25 cellular contexts compared by ENCODE assay signal in genomic region chr19:43518051-43518450, GRCh38. TPM values are rescaled to one million over a fixed set of nuclear protein-coding genes. Genes with fewer than 3 reads are reported as not detected.
A peak's percentile ranks its signal among the peaks of the same experiment; 100 is the strongest.
DNase-seq lines count a peak whose midpoint lies in the region; ATAC-seq and TF ChIP-seq lines count a peak whose summit lies in the region.
"Had no signal": no experiment of that assay in that cellular context is flagged by ENCODE, and none has a peak within 500 bp of the region (broad histone marks: within the 10 kb centered on the region; RNA-seq: fewer than 3 reads in every experiment).

No MANE protein-coding gene starts in this region.

- H3K9me2 ChIP-seq in DOHH2 (replicated peaks; ENCODE audit: control insufficient read depth, low read length) = no peaks in the 10 kb centered on the region

- H3K4me1 Mint-ChIP-seq in IgD-negative memory B cell (peaks cover 11 to 15% (median 13%) of the 10 kb centered on the region in 3 donors), naive B cell (peaks cover 9 to 20% (median 12%) of the 10 kb centered on the region in 3 donors)
- peaks cover 43% of the 10 kb centered on the region for H3K4me1 Mint-ChIP-seq in dendritic cell treated with granulocyte-macrophage colony-stimulating factor and Interleukin-4, amounts not matched to agents 40 ng/mL and 50 ng/mL, for 4 days (ENCODE audit: low read depth)

- peak overlapping the region; percentile 59 to 92 (median 85) for H3K27ac Mint-ChIP-seq in IgD-negative memory B cell
- H3K27ac Mint-ChIP-seq in dendritic cell treated with granulocyte-macrophage colony-stimulating factor and Interleukin-4, amounts not matched to agents 40 ng/mL and 50 ng/mL, for 4 days = peak overlapping the region; percentile 70
- H3K27ac Mint-ChIP-seq in naive B cell = peak overlapping the region; percentile 80 to 91 (median 86)
- H3K27ac Mint-ChIP-seq: activated naive CD4-positive, alpha-beta T cell treated with anti-CD3 and anti-CD28 coated beads, Interleukin-2, amount 10 ng/mL, durations not matched to agents 7 days and 5 days had no signal

- H3K36me3 Mint-ChIP-seq in IgD-negative memory B cell = no peaks in the 10 kb centered on the region
- peaks cover 82% of the 10 kb centered on the region for H3K36me3 Mint-ChIP-seq in dendritic cell treated with granulocyte-macrophage colony-stimulating factor and Interleukin-4, amounts not matched to agents 40 ng/mL and 50 ng/mL, for 4 days (ENCODE audit: low read depth)
- no peaks in the 10 kb centered on the region for H3K36me3 Mint-ChIP-seq in naive B cell

- peaks cover 19% of the 10 kb centered on the region for H3K4me1 ChIP-seq in DOHH2 (ENCODE audit: control insufficient read depth, low read length)

- no peaks in the 10 kb centered on the region for H3K79me2 ChIP-seq in DOHH2 (ENCODE audit: control insufficient read depth, low read length)

- H3K4me3 ChIP-seq in DOHH2 (ENCODE audit: low read length) = peak overlapping the region; percentile 19; the same call in 1 of the 2 replicates
- H3K4me3 ChIP-seq: dorsolateral prefrontal cortex had no signal

- H3K9me3 Mint-ChIP-seq in IgD-negative memory B cell = no peaks in the 10 kb centered on the region
- H3K9me3 Mint-ChIP-seq in dendritic cell treated with granulocyte-macrophage colony-stimulating factor and Interleukin-4, amounts not matched to agents 40 ng/mL and 50 ng/mL, for 4 days = no peaks in the 10 kb centered on the region
- peaks cover 0 to 1% (median 0%) of the 10 kb centered on the region in 7 donors for H3K9me3 Mint-ChIP-seq in naive B cell
- H3K9me3 Mint-ChIP-seq: activated naive CD4-positive, alpha-beta T cell treated with anti-CD3 and anti-CD28 coated beads, Interleukin-2, amount 10 ng/mL, durations not matched to agents 7 days and 5 days; activated T-cell treated with anti-CD3 and anti-CD28 coated beads, Interleukin-2, amount 50 U/mL, for 4 hours had no signal

- ATAC-seq in naive B cell (ENCODE audit: low read depth in 2 of 2) (no peak), sciatic nerve (no peak), HG03442 (IDR thresholded peaks at IDR 0.05; ENCODE audit: unreplicated experiment) (no peak)
- ATAC-seq: activated T-cell treated with anti-CD3 and anti-CD28 coated beads, Interleukin-2, amount 50 U/mL, for 4 hours; left ventricle myocardium superior; SK-N-SH treated with all-trans-retinoic acid at 6 μM for 48 hours; stimulated activated naive CD8-positive, alpha-beta T cell treated with anti-CD3 and anti-CD28 coated beads, Interleukin-15, Interleukin-2, amounts not matched to agents 100 U/mL and 50 U/mL, for 24 hours had no signal

- intact Hi-C loops in dendritic cell treated with granulocyte-macrophage colony-stimulating factor and Interleukin-4, amounts not matched to agents 40 ng/mL and 50 ng/mL, for 4 days (cut with micrococcal nuclease) = loop anchor here (2.0 kb wide), 1 partner anchor 13 kb away; the partner anchor contains the start of gene PHLDB3
- intact Hi-C loops in sciatic nerve (cut with DNase I) = no loop called here

- DNase-seq in naive B cell = no peak
- DNase-seq in SHP77 (lab: John Stamatoyannopoulos, UW) = no peak
- no peak for DNase-seq in sciatic nerve (ENCODE audit: low spot score)
- DNase-seq: activated CD4-positive, CD25-positive, alpha-beta regulatory T cell treated with anti-CD3 and anti-CD28 coated beads, Interleukin-2, amount 50 U/mL, for 72 hours; activated CD8-positive, alpha-beta memory T cell treated with anti-CD3 and anti-CD28 coated beads for 24 hours; activated naive CD4-positive, alpha-beta T cell treated with anti-CD3 and anti-CD28 coated beads, Interleukin-2, amount 10 ng/mL, durations not matched to agents 7 days and 5 days; activated T-cell treated with anti-CD3 and anti-CD28 coated beads, Interleukin-2, amount 50 U/mL, for 4 hours; amygdala; caudate nucleus; DMS79 treated with DMSO at 0.1 percent for 48 hours; dorsolateral prefrontal cortex; foreskin fibroblast; hippocampal formation; left ventricle myocardium superior; NCI-H1105; NCI-H2081; NCI-H446; stimulated activated CD4-positive, alpha-beta T cell treated with anti-CD3 and anti-CD28 coated beads, Interleukin-2, amount 100 ng/mL, for 48 hours; stimulated activated naive CD8-positive, alpha-beta T cell treated with anti-CD3 and anti-CD28 coated beads, Interleukin-15, Interleukin-2, amounts not matched to agents 100 U/mL and 50 U/mL, for 24 hours had no signal

- no peaks in the 10 kb centered on the region for H3K27me3 ChIP-seq in DOHH2 (ENCODE audit: control insufficient read depth, low read length)
- H3K27me3 ChIP-seq: dorsolateral prefrontal cortex had no signal

- no peaks in the 10 kb centered on the region for H4K20me1 ChIP-seq in DOHH2 (ENCODE audit: control insufficient read depth, insufficient read depth, low read depth, low read length)

- TF ChIP-seq CTCF in DOHH2 (IDR thresholded peaks at IDR 0.05; ENCODE audit: low read depth, low read length, poor library complexity, severe bottlenecking) = no peak

- peak overlapping the region; percentile 20 for H3K4me2 ChIP-seq in DOHH2 (ENCODE audit: low read length)

- no peaks in the 10 kb centered on the region for H3K36me3 ChIP-seq in DOHH2 (ENCODE audit: control insufficient read depth, low read length)

- H3K27me3 Mint-ChIP-seq in IgD-negative memory B cell (no peaks in the 10 kb centered on the region), naive B cell (no peaks in the 10 kb centered on the region)
- no peaks in the 10 kb centered on the region for H3K27me3 Mint-ChIP-seq in dendritic cell treated with granulocyte-macrophage colony-stimulating factor and Interleukin-4, amounts not matched to agents 40 ng/mL and 50 ng/mL, for 4 days
- H3K27me3 Mint-ChIP-seq: activated naive CD4-positive, alpha-beta T cell treated with anti-CD3 and anti-CD28 coated beads, Interleukin-2, amount 10 ng/mL, durations not matched to agents 7 days and 5 days had no signal

- no peak overlapping the region for H3K27ac ChIP-seq in DOHH2 (ENCODE audit: low read depth, low read length)
- H3K27ac ChIP-seq: dorsolateral prefrontal cortex, RWPE1 had no signal

- no peaks in the 10 kb centered on the region for H3K9me3 ChIP-seq in DOHH2 (ENCODE audit: control insufficient read depth, insufficient read depth, low read length)

- H3F3A ChIP-seq in DOHH2 (ENCODE audit: control insufficient read depth, insufficient read depth) = peaks cover 8% of the 10 kb centered on the region; the same call in 1 of the 2 replicates

- H3K4me3 Mint-ChIP-seq in IgD-negative memory B cell (peak overlapping the region in 3 of 4 donors; percentile 63 to 90 (median 73)), naive B cell (peak overlapping the region in 5 of 8 donors; percentile 20 to 80 (median 37))
- no peak overlapping the region for H3K4me3 Mint-ChIP-seq in dendritic cell treated with granulocyte-macrophage colony-stimulating factor and Interleukin-4, amounts not matched to agents 40 ng/mL and 50 ng/mL, for 4 days
- H3K4me3 Mint-ChIP-seq: activated naive CD4-positive, alpha-beta T cell treated with anti-CD3 and anti-CD28 coated beads, Interleukin-2, amount 10 ng/mL, durations not matched to agents 7 days and 5 days; activated T-cell treated with anti-CD3 and anti-CD28 coated beads, Interleukin-2, amount 50 U/mL, for 4 hours had no signal

RNA-seq across cellular contexts. Expression of gene ETHE1, which starts 8.9 kb away (rescaled TPM):
- polyA plus RNA-seq in IgD-negative memory B cell (25.2 TPM), naive B cell (ENCODE audit: low read depth in 6 of 6) (10 to 100 TPM; 15.5 to 30.7 (median 24.0) TPM)
- 33.3 TPM for total RNA-seq in sciatic nerve

RNA-seq across cellular contexts. Expression of gene PHLDB3, which starts 13.5 kb away (rescaled TPM):
- polyA plus RNA-seq in IgD-negative memory B cell (6.8 TPM), naive B cell (ENCODE audit: low read depth in 6 of 6) (1 to 10 TPM in 5 of 6 donors, under 1 TPM in 1; 0.26 to 4.2 (median 2.5) TPM)
- 12.7 TPM for total RNA-seq in sciatic nerve

RNA-seq across cellular contexts. Expression of gene ZNF575, which starts 14.9 kb away (rescaled TPM):
- polyA plus RNA-seq in IgD-negative memory B cell (2.9 TPM), naive B cell (ENCODE audit: low read depth in 6 of 6) (1 to 10 TPM in 4 of 6 donors, under 1 TPM in 2; 0.39 to 2.2 (median 1.6) TPM)
- total RNA-seq in sciatic nerve = 5.3 TPM

RNA-seq across cellular contexts. Expression of gene LYPD3, which starts 52.6 kb away (rescaled TPM):
- polyA plus RNA-seq in IgD-negative memory B cell (0.25 TPM), naive B cell (ENCODE audit: low read depth in 6 of 6) (under 1 TPM in 4 of 6 donors, not detected in 2; 0.24 to 0.90 (median 0.45) TPM)
- total RNA-seq in sciatic nerve = 1.6 TPM

RNA-seq across cellular contexts. Expression of gene XRCC1, which starts 57.3 kb away (rescaled TPM):
- polyA plus RNA-seq in IgD-negative memory B cell (23.6 TPM), naive B cell (ENCODE audit: low read depth in 6 of 6) (10 to 100 TPM; 24.4 to 32.4 (median 29.6) TPM)
- total RNA-seq in sciatic nerve = 24.8 TPM
